ENCODE assay signal across 15 cellular contexts in the genomic region with DNA sequence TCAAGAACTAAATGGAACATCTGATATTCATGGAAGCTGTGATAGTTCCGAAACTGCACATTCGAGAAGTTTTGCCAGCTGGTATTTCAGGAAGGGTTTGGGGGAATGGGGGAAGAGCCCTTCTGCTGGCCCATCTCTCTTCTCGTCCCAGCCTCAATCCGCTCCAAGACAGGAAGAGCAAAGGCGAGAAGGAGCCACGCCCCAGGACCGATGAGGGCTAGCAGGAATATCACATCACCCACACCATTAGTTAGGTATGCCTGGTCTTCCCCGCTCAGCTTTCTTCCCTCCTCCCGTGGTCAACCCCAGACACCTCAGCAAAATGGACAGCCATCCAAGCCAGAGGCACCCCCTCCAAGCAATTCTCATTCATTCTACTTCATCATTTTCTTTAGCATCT.
"Had no signal": no experiment of that assay in that cellular context is flagged by ENCODE, and none has a peak within 500 bp of the region (broad histone marks: within the 10 kb centered on the region; RNA-seq: fewer than 3 reads in every experiment).

No MANE protein-coding gene starts in this region.

- H3K27ac ChIP-seq: hepatocyte, ovary, suprapubic skin, thyroid gland had no signal

- ATAC-seq: natural killer cell; right cardiac atrium; stimulated activated effector memory CD8-positive, alpha-beta T cell treated with anti-CD3 and anti-CD28 coated beads, Interleukin-12 subunit alpha, Interleukin-12 subunit beta, amount 100 ng/mL, for 72 hours; stimulated activated naive CD8-positive, alpha-beta T cell treated with anti-CD3 and anti-CD28 coated beads, Interleukin-15, Interleukin-2, amounts not matched to agents 100 U/mL and 50 U/mL, for 24 hours had no signal

- H3K27me3 ChIP-seq: hepatocyte, ovary, thyroid gland had no signal

- H3K4me1 ChIP-seq: thyroid gland had no signal

- DNase-seq: foreskin melanocyte; mammary epithelial cell; mucosa of descending colon; natural killer cell; ovary; right cardiac atrium; small intestine; stimulated activated CD4-positive, alpha-beta T cell treated with anti-CD3 and anti-CD28 coated beads, Interleukin-12 subunit alpha, Interleukin-12 subunit beta, amount 100 ng/mL, for 4 hours; stimulated activated CD4-positive, alpha-beta T cell treated with anti-CD3 and anti-CD28 coated beads, Interleukin-2, amount 100 ng/mL, for 48 hours; stimulated activated CD8-positive, alpha-beta memory T cell treated with anti-CD3 and anti-CD28 coated beads, Interleukin-4, amount 100 ng/mL, for 48 hours; stimulated activated naive CD8-positive, alpha-beta T cell treated with anti-CD3 and anti-CD28 coated beads, Interleukin-15, Interleukin-2, amounts not matched to agents 100 U/mL and 50 U/mL, for 24 hours; thyroid gland had no signal
